In genomic region chr14:101809671-101810514, GRCh38 we compare ENCODE assay signal across 8 cellular contexts. TPM values are rescaled to one million over a fixed set of nuclear protein-coding genes. Genes with fewer than 3 reads are reported as not detected.
DNase-seq lines count a peak whose midpoint lies in the region; ATAC-seq and TF ChIP-seq lines count a peak whose summit lies in the region.

No MANE protein-coding gene starts in this region.

- no peaks in the 10 kb centered on the region for H3K27me3 ChIP-seq in H7 (ENCODE audit: control insufficient read depth, insufficient read depth, low read length)

- peak overlapping the region; percentile 95 for H3K9ac ChIP-seq in ES-I3 (ENCODE audit: low read depth, low read length)

- H3K36me3 ChIP-seq in ES-I3 (ENCODE audit: insufficient read depth, low read length) (no peaks in the 10 kb centered on the region), H7 (replicated peaks; ENCODE audit: control insufficient read depth, insufficient read depth, low read length) (no peaks in the 10 kb centered on the region; the same call in 1 of the 2 replicates)

- H3K27me3 Mint-ChIP-seq in natural killer cell (ENCODE audit: low read depth in 2 of 2) = no peaks in the 10 kb centered on the region

- DNase-seq in H7 (peak; percentile 80), LoVo (ENCODE audit: low spot score) (peak; percentile 91), RWPE1 (ENCODE audit: low spot score) (peak; percentile 88), fibroblast of pulmonary artery (ENCODE audit: low read depth) (peak; percentile 97), natural killer cell (peak; percentile 75), stromal cell of bone marrow (ENCODE audit: low read depth) (peak; percentile 93)
- peak; percentile 77 for DNase-seq in activated effector memory CD4-positive, alpha-beta T cell treated with Interleukin-2 at 50 U/mL for 16 hours

- no peaks in the 10 kb centered on the region for H3K9me3 ChIP-seq in ES-I3 (ENCODE audit: control insufficient read depth, insufficient read depth, low read length)

- H3K4me1 ChIP-seq in ES-I3 (ENCODE audit: insufficient read depth, low read length) = peaks cover 13% of the 10 kb centered on the region

- ATAC-seq in natural killer cell = peak; percentile 88 to 96 (median 91)

- peaks cover 6% of the 10 kb centered on the region for H3K36me3 Mint-ChIP-seq in natural killer cell

- H3K27ac ChIP-seq in RWPE1 = peak overlapping the region; percentile 91

- CTCF ChIA-PET in RWPE1 (lab: Yijun Ruan, JAX) = interaction anchor here (1.4 kb wide), 1 partner anchor 39 kb away, joined by 10 read pairs; no protein-coding TSS in a partner anchor

- H3K4me1 Mint-ChIP-seq in natural killer cell = peaks cover 52 to 56% of the 10 kb centered on the region in 2 donors

- peak overlapping the region; percentile 98 for H3K4me3 Mint-ChIP-seq in natural killer cell

- H3K27ac Mint-ChIP-seq in natural killer cell = peak overlapping the region; percentile 97 to 99

- POLR2A ChIA-PET in RWPE1 (lab: Yijun Ruan, JAX; ENCODE audit: low non-redundant PET) = interaction anchor here (0.6 to 0.7 kb wide), 3 partner anchors 52 to 1429 kb away, joined by 3 to 6 read pairs (median 5); no protein-coding TSS in a partner anchor

- intact Hi-C loops in natural killer cell (cut with micrococcal nuclease) = loop anchor here (1.0 kb wide), 2 partner anchors 9 to 13 kb away; no protein-coding TSS in a partner anchor

- H3K4me3 ChIP-seq in H7 (ENCODE audit: insufficient read depth, low read depth, low read length) (peak overlapping the region; percentile 76), fibroblast of pulmonary artery (replicated peaks; ENCODE audit: low read depth, low read length) (peak overlapping the region; percentile 91)

- no peak for TF ChIP-seq CTCF in RWPE1 (conservative IDR thresholded peaks at IDR 0.05; ENCODE audit: low read depth)
- TF ChIP-seq CTCF in fibroblast of pulmonary artery (IDR thresholded peaks at IDR 0.05; ENCODE audit: low read length, missing control alignments) = no peak
- no peak for TF ChIP-seq CTCF in natural killer cell (IDR thresholded peaks at IDR 0.05)

- H3K9me3 Mint-ChIP-seq in natural killer cell = no peaks in the 10 kb centered on the region

RNA-seq across cellular contexts. Expression of gene PPP2R5C, which starts 48.4 kb away (rescaled TPM):
- total RNA-seq in H7 (2014; rRNA removed; shearing (Covaris generic)) = 46.7 and 64.6 TPM in 2 replicates
- total RNA-seq in natural killer cell = 100 to 1,000 TPM; 716 to 779 (median 736) TPM

Comparison
In these comparisons a context has a peak if more than half of its experiments do, and no peak if none do; other contexts are left out.
1. Peak in every context shown above with its lines: DNase-seq, ATAC-seq, H3K4me3 ChIP-seq and H3K27ac ChIP-seq.
2. RNA of gene PPP2R5C, which starts 48.4 kb away (total RNA-seq): 716 to 779 TPM in natural killer cell; 46.7 to 64.6 TPM in H7; every median in the first group is over 10 times any median in the second.